9 cellular contexts compared by ENCODE assay signal in genomic region chr6:89387516-89388222, GRCh38. TPM values are rescaled to one million over a fixed set of nuclear protein-coding genes. Genes with fewer than 3 reads are reported as not detected.
DNase-seq lines count a peak whose midpoint lies in the region; ATAC-seq lines count a peak whose summit lies in the region.
"Had no signal": no experiment of that assay in that cellular context is flagged by ENCODE, and none has a peak within 500 bp of the region (broad histone marks: within the 10 kb centered on the region; RNA-seq: fewer than 3 reads in every experiment).

No MANE protein-coding gene starts in this region.

- peaks cover 28 to 57% (median 35%) of the 10 kb centered on the region in 3 donors for H3K4me1 ChIP-seq in skeletal muscle tissue (ENCODE audit: control insufficient read depth in 3 of 3, insufficient read depth in 3 of 3, low read length in 3 of 3)
- H3K4me1 ChIP-seq: colonic mucosa had no signal

- H3K9ac ChIP-seq in skeletal muscle tissue (ENCODE audit: low read depth in 1 of 3, low read length in 3 of 3): no peak overlapping the region

- DNase-seq in OCI-M2 (lab: John Stamatoyannopoulos, UW; ENCODE audit: unreplicated experiment) (no peak), cortex of kidney (lab: John Stamatoyannopoulos, UW) (no peak), head of caudate nucleus (no peak)
- DNase-seq: colonic mucosa had no signal

- peaks cover 0 to 3% (median 3%) of the 10 kb centered on the region in 3 donors for H3K36me3 ChIP-seq in skeletal muscle tissue (ENCODE audit: control insufficient read depth in 3 of 3, insufficient read depth in 3 of 3, low read length in 3 of 3)
- H3K36me3 ChIP-seq: colonic mucosa had no signal

- H3K27ac ChIP-seq in skeletal muscle tissue (ENCODE audit: low read depth, low read length): peak overlapping the region; percentile 52
- H3K27ac ChIP-seq: colonic mucosa had no signal

- no peak overlapping the region for H3K4me3 ChIP-seq in skeletal muscle tissue (ENCODE audit: low read length in 3 of 3)
- H3K4me3 ChIP-seq: colonic mucosa had no signal

- H3K27me3 ChIP-seq in skeletal muscle tissue (ENCODE audit: control insufficient read depth in 3 of 3, insufficient read depth in 3 of 3, low read length in 3 of 3): no peaks in the 10 kb centered on the region
- H3K27me3 ChIP-seq: colonic mucosa had no signal

- H3K9me3 ChIP-seq in skeletal muscle tissue (ENCODE audit: control insufficient read depth in 3 of 3, low read length in 3 of 3): no peaks in the 10 kb centered on the region
- H3K9me3 ChIP-seq: colonic mucosa had no signal

- intact Hi-C loops in head of caudate nucleus (cut with DNase I): no loop called here

- ATAC-seq in GM19035 (IDR thresholded peaks at IDR 0.05; ENCODE audit: unreplicated experiment) (peak; percentile 95), HG02642 (IDR thresholded peaks at IDR 0.05; ENCODE audit: poor library complexity, unreplicated experiment) (peak; percentile 91), HG03565 (IDR thresholded peaks at IDR 0.05; ENCODE audit: unreplicated experiment) (peak; percentile 95)
- ATAC-seq: Right ventricle myocardium inferior had no signal

RNA-seq across cellular contexts. Expression of gene RRAGD, which starts 24.4 kb away (rescaled TPM):
- 65.8 TPM for total RNA-seq in skeletal muscle tissue

RNA-seq across cellular contexts. Expression of gene UBE2J1, which starts 35.1 kb away (rescaled TPM):
- total RNA-seq in skeletal muscle tissue: 28.2 TPM

RNA-seq across cellular contexts. Expression of gene ANKRD6, which starts 45.3 kb away (rescaled TPM):
- 4.2 TPM for total RNA-seq in skeletal muscle tissue
